In the genomic region with DNA sequence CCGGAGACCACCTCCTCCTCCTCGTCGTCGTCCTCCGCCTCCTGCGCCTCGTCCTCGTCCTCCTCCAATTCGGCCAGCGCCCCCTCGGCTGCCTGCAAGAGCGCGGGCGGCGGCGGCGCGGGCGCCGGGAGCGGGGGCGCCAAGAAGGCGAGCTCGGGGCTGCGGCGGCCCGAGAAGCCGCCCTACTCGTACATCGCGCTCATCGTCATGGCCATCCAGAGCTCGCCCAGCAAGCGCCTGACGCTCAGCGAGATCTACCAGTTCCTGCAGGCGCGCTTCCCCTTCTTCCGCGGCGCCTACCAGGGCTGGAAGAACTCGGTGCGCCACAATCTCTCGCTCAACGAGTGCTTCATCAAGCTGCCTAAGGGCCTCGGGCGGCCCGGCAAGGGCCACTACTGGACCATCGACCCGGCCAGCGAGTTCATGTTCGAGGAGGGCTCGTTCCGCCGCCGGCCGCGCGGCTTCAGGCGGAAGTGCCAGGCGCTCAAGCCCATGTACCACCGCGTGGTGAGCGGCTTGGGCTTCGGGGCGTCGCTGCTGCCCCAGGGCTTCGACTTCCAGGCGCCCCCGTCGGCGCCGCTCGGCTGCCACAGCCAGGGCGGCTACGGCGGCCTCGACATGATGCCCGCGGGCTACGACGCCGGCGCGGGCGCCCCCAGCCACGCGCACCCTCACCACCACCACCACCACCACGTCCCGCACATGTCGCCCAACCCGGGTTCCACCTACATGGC, we compare ENCODE assay signal across 8 cellular contexts.
A peak's percentile ranks its signal among the peaks of the same experiment; 100 is the strongest.
DNase-seq lines count a peak whose midpoint lies in the region; ATAC-seq lines count a peak whose summit lies in the region.

No MANE protein-coding gene starts in this region.

- DNase-seq in activated naive CD4-positive, alpha-beta T cell treated with anti-CD3 and anti-CD28 coated beads, Interleukin-2, amount 10 ng/mL, durations not matched to agents 7 days and 5 days, result peak; percentile 31
- no peak for DNase-seq in activated naive CD4-positive, alpha-beta T cell treated with Interleukin-2 at 50 U/mL for 16 hours
- peak; percentile 76 for DNase-seq in adipocyte (ENCODE audit: low read depth)
- DNase-seq in stimulated activated effector memory CD8-positive, alpha-beta T cell treated with anti-CD3 and anti-CD28 coated beads, Interleukin-12 subunit alpha, Interleukin-12 subunit beta, amount 100 ng/mL, for 72 hours (ENCODE audit: low spot score in 2 of 2), result no peak

- H3K9ac ChIP-seq in adipocyte (ENCODE audit: low read length), result peak overlapping the region; percentile 87
- no peak overlapping the region for H3K9ac ChIP-seq in iPS-18a (ENCODE audit: low read length)

- peaks cover 7% of the 10 kb centered on the region for H3K36me3 ChIP-seq in adipocyte (ENCODE audit: control insufficient read depth, insufficient read depth, low read length, severe bottlenecking)
- no peaks in the 10 kb centered on the region for H3K36me3 ChIP-seq in iPS-18a (ENCODE audit: control insufficient read depth, low read depth, low read length)

- H3K27ac ChIP-seq in iPS-18a (ENCODE audit: low read length), result no peak overlapping the region

- peaks cover 94% of the 10 kb centered on the region for H3K27me3 Mint-ChIP-seq in activated naive CD4-positive, alpha-beta T cell treated with anti-CD3 and anti-CD28 coated beads, Interleukin-2, amount 10 ng/mL, durations not matched to agents 7 days and 5 days

- H3K27ac Mint-ChIP-seq in activated naive CD4-positive, alpha-beta T cell treated with anti-CD3 and anti-CD28 coated beads, Interleukin-2, amount 10 ng/mL, durations not matched to agents 7 days and 5 days, result peak overlapping the region; percentile 68
- no peak overlapping the region for H3K27ac Mint-ChIP-seq in stimulated activated effector memory CD8-positive, alpha-beta T cell treated with anti-CD3 and anti-CD28 coated beads, Interleukin-12 subunit alpha, Interleukin-12 subunit beta, amount 100 ng/mL, for 72 hours

- CTCF ChIA-PET in activated naive CD4-positive, alpha-beta T cell treated with anti-CD3 and anti-CD28 coated beads, Interleukin-2, amount 10 ng/mL, durations not matched to agents 7 days and 5 days (lab: Charles Lee), result interaction anchor here (1.3 kb wide), 1 partner anchor 13 kb away, joined by 3 read pairs; no protein-coding TSS in a partner anchor

- peak; percentile 39 for ATAC-seq in stimulated activated effector memory CD8-positive, alpha-beta T cell treated with anti-CD3 and anti-CD28 coated beads, Interleukin-12 subunit alpha, Interleukin-12 subunit beta, amount 100 ng/mL, for 72 hours
- ATAC-seq in HG02884 (IDR thresholded peaks at IDR 0.05; ENCODE audit: unreplicated experiment), result no peak
- ATAC-seq in HG02938 (IDR thresholded peaks at IDR 0.05; ENCODE audit: unreplicated experiment), result no peak
- no peak for ATAC-seq in GM21737 (IDR thresholded peaks at IDR 0.05; ENCODE audit: unreplicated experiment)

- no peaks in the 10 kb centered on the region for H3K9me3 Mint-ChIP-seq in activated naive CD4-positive, alpha-beta T cell treated with anti-CD3 and anti-CD28 coated beads, Interleukin-2, amount 10 ng/mL, durations not matched to agents 7 days and 5 days
- no peaks in the 10 kb centered on the region for H3K9me3 Mint-ChIP-seq in stimulated activated effector memory CD8-positive, alpha-beta T cell treated with anti-CD3 and anti-CD28 coated beads, Interleukin-12 subunit alpha, Interleukin-12 subunit beta, amount 100 ng/mL, for 72 hours

- peaks cover 5% of the 10 kb centered on the region for H3K36me3 Mint-ChIP-seq in activated naive CD4-positive, alpha-beta T cell treated with anti-CD3 and anti-CD28 coated beads, Interleukin-2, amount 10 ng/mL, durations not matched to agents 7 days and 5 days
- H3K36me3 Mint-ChIP-seq in stimulated activated effector memory CD8-positive, alpha-beta T cell treated with anti-CD3 and anti-CD28 coated beads, Interleukin-12 subunit alpha, Interleukin-12 subunit beta, amount 100 ng/mL, for 72 hours, result peaks cover 12% of the 10 kb centered on the region

- H3K27me3 ChIP-seq in adipocyte (replicated peaks; ENCODE audit: control insufficient read depth, insufficient read depth, low read length) (no peaks in the 10 kb centered on the region), iPS-18a (ENCODE audit: control insufficient read depth, insufficient read depth, low read length) (peaks cover 94% of the 10 kb centered on the region)

- H3K9me3 ChIP-seq in adipocyte (ENCODE audit: control insufficient read depth, low read length), result no peaks in the 10 kb centered on the region
- H3K9me3 ChIP-seq in iPS-18a (ENCODE audit: control insufficient read depth, low read depth, low read length), result no peaks in the 10 kb centered on the region

- H3K4me3 Mint-ChIP-seq in activated naive CD4-positive, alpha-beta T cell treated with anti-CD3 and anti-CD28 coated beads, Interleukin-2, amount 10 ng/mL, durations not matched to agents 7 days and 5 days, result peak overlapping the region; percentile 48
- H3K4me3 Mint-ChIP-seq in stimulated activated effector memory CD8-positive, alpha-beta T cell treated with anti-CD3 and anti-CD28 coated beads, Interleukin-12 subunit alpha, Interleukin-12 subunit beta, amount 100 ng/mL, for 72 hours, result peak overlapping the region; percentile 68

- H3K4me1 Mint-ChIP-seq in activated naive CD4-positive, alpha-beta T cell treated with anti-CD3 and anti-CD28 coated beads, Interleukin-2, amount 10 ng/mL, durations not matched to agents 7 days and 5 days, result peaks cover 22% of the 10 kb centered on the region
- peaks cover 24% of the 10 kb centered on the region for H3K4me1 Mint-ChIP-seq in stimulated activated effector memory CD8-positive, alpha-beta T cell treated with anti-CD3 and anti-CD28 coated beads, Interleukin-12 subunit alpha, Interleukin-12 subunit beta, amount 100 ng/mL, for 72 hours

- H3K4me3 ChIP-seq in adipocyte (ENCODE audit: low read length) (peak overlapping the region; percentile 83), iPS-18a (ENCODE audit: low read length) (peak overlapping the region; percentile 31)

- H3K4me1 ChIP-seq in adipocyte (ENCODE audit: control insufficient read depth, insufficient read depth, low read length), result peaks cover 16% of the 10 kb centered on the region
- no peaks in the 10 kb centered on the region for H3K4me1 ChIP-seq in iPS-18a (ENCODE audit: control insufficient read depth, low read depth, low read length)

Comparison
In these comparisons a context has a peak if more than half of its experiments do, and no peak if none do; other contexts are left out.
1. DNase-seq: peak in activated naive CD4-positive, alpha-beta T cell treated with anti-CD3 and anti-CD28 coated beads, Interleukin-2, amount 10 ng/mL, durations not matched to agents 7 days and 5 days (single experiment) and adipocyte (single experiment); none in activated naive CD4-positive, alpha-beta T cell treated with Interleukin-2 at 50 U/mL for 16 hours (single experiment) and stimulated activated effector memory CD8-positive, alpha-beta T cell treated with anti-CD3 and anti-CD28 coated beads, Interleukin-12 subunit alpha, Interleukin-12 subunit beta, amount 100 ng/mL, for 72 hours (0 of 2).